7 cellular contexts compared by ENCODE assay signal in the genomic region with DNA sequence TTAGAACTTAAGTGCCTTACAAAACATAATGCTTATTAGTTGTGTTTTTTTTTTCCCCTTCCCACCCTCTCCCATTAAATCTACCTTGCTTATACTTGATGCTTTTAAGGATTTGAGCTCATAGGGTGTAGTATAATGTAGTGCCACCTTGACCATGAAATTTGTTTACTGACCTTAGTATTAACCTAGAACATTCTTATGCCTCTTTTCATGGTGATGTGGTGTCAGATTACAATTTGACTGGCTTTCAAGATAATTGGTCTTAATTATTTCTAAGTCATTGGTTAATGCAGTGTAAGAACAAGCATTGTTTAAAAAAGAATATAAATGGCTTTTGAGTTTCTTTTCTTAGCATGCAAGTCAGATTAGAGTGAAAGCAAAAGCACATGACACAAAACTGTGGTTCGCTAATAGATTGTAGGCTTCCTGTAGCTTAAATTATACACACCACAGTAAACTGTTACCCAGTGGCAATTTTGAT.
DNase-seq lines count a peak whose midpoint lies in the region; ATAC-seq and TF ChIP-seq lines count a peak whose summit lies in the region.

No MANE protein-coding gene starts in this region.

- peak; percentile 61 for ATAC-seq in GM18870 (IDR thresholded peaks at IDR 0.05; ENCODE audit: unreplicated experiment)

- peaks cover 49% of the 10 kb centered on the region for H3K4me1 Mint-ChIP-seq in Caco-2 (ENCODE audit: low read depth, unreplicated experiment)

- H3K4me3 ChIP-seq in coronary artery (peak overlapping the region; percentile 35), stomach (no peak overlapping the region), Caco-2 (ENCODE audit: low read depth, low read length) (no peak overlapping the region)

- intact Hi-C loops in stomach (cut with DNase I; ENCODE audit: low total_unique reads) (no loop called here), Caco-2 (cut with micrococcal nuclease; ENCODE audit: unreplicated experiment) (no loop called here)

- CTCF ChIA-PET in Caco-2 (lab: Charles Lee) = interaction anchor here (2.3 kb wide), 1 partner anchor 185 kb away, joined by 5 read pairs; no protein-coding TSS in a partner anchor

- no peak overlapping the region for H3K27ac Mint-ChIP-seq in Caco-2 (ENCODE audit: unreplicated experiment)

- H3K27ac ChIP-seq in coronary artery (peak overlapping the region; percentile 33 to 36), stomach (peak overlapping the region in 4 of 5 donors; percentile 16 to 81 (median 58))

- no peaks in the 10 kb centered on the region for H3K9me3 Mint-ChIP-seq in Caco-2 (ENCODE audit: unreplicated experiment)

- TF ChIP-seq CTCF in coronary artery (IDR thresholded peaks at IDR 0.05) (no peak), stomach (IDR thresholded peaks at IDR 0.05) (no peak), Caco-2 (IDR thresholded peaks at IDR 0.05; ENCODE audit: insufficient read depth in 1 of 2, low read depth in 1 of 2, low read length in 1 of 2, severe bottlenecking in 1 of 2, unreplicated experiment in 1 of 2) (no peak)

- no peak overlapping the region for H3K4me3 Mint-ChIP-seq in Caco-2 (ENCODE audit: unreplicated experiment)

- H3K4me1 ChIP-seq in stomach (peaks cover 12 to 76% (median 47%) of the 10 kb centered on the region in 4 donors), Caco-2 (peaks cover 53% of the 10 kb centered on the region)

- peaks cover 12% of the 10 kb centered on the region for H3K36me3 Mint-ChIP-seq in Caco-2 (ENCODE audit: insufficient read depth, unreplicated experiment)

- POLR2A ChIA-PET in Caco-2 (lab: Charles Lee) = interaction anchor here (0.5 to 0.6 kb wide), 2 partner anchors 138 to 185 kb away, joined by 4 read pairs; no protein-coding TSS in a partner anchor

- WGBS in stomach, 5 donors = 9 to 27% (median 18%) methylated on average over 1 of the region's 1 CpG

- no TSS peak for BruUV-seq in Caco-2 (replicated peaks; lab: Mats Ljungman, UMichigan)

- no peak for TF ChIP-seq POLR2A in stomach (IDR thresholded peaks at IDR 0.05)

- H3K27me3 ChIP-seq in stomach (no peaks in the 10 kb centered on the region), Caco-2 (replicated peaks; ENCODE audit: control insufficient read depth, insufficient read depth, low read length) (no peaks in the 10 kb centered on the region)

- no peaks in the 10 kb centered on the region for H3K27me3 Mint-ChIP-seq in Caco-2 (ENCODE audit: insufficient read depth, unreplicated experiment)

- H3K9me3 ChIP-seq in stomach (no peaks in the 10 kb centered on the region), Caco-2 (no peaks in the 10 kb centered on the region; the same call in 1 of the 2 replicates)

- DNase-seq in H4 (ENCODE audit: low spot score) (peak; percentile 39), M059J (ENCODE audit: low read depth) (peak; percentile 71), coronary artery (ENCODE audit: low spot score) (no peak), stomach (no peak), Caco-2 (no peak), midbrain (lab: John Stamatoyannopoulos, UW) (no peak)

- no peaks in the 10 kb centered on the region for H3K36me3 ChIP-seq in stomach
- no peaks in the 10 kb centered on the region; the same call in 1 of the 2 replicates for H3K36me3 ChIP-seq in Caco-2 (ENCODE audit: control insufficient read depth, insufficient read depth, low read length)

- no peak for TF ChIP-seq EP300 in stomach (IDR thresholded peaks at IDR 0.05)

Comparison
In these comparisons a context has a peak if more than half of its experiments do, and no peak if none do; other contexts are left out.
1. DNase-seq: peak in H4 (single experiment) and M059J (single experiment); none in coronary artery (single experiment), stomach (single experiment), Caco-2 (0 of 2) and midbrain (single experiment).